Comparison of ENCODE assay signal across 22 cellular contexts in the genomic region with DNA sequence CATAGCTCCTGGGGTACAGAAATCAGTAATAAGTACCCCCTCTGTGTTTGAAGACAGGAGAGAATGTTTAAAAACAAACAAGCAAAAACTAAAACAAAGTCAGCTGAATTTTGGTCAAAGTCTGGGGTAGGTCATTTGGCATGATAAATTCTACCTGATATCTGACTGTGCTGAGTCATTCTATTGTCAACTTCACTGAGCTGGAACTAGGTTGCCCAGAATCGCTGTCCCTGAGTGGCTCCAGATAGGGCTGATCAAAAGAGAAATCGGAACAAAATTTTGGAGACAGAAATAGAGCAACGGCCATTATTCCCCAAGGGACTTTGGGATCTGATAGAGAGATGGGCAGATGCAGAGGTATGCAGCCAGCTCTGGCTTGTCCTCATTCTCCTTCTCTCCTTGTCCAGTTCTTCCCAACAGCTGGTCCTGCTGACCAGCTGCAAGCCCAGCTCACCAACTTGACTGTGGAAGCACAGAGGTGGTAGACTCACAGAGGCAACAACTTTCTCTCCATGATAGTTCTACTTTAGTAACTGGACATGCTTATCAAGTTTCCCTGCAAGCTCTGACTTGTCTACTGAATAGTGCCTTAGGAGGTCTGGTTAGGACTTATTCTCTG. TPM values are rescaled to one million over a fixed set of nuclear protein-coding genes. Genes with fewer than 3 reads are reported as not detected.
DNase-seq lines count a peak whose midpoint lies in the region; ATAC-seq and TF ChIP-seq lines count a peak whose summit lies in the region.
"Had no signal": no experiment of that assay in that cellular context is flagged by ENCODE, and none has a peak within 500 bp of the region (broad histone marks: within the 10 kb centered on the region; RNA-seq: fewer than 3 reads in every experiment).

No MANE protein-coding gene starts in this region.

- 77% methylated on average over 3 of the region's 3 CpGs for WGBS in SK-N-SH (ENCODE audit: low lambda C conversion rate)
- 32% methylated on average over 3 of the region's 3 CpGs for WGBS in liver

- H3K9ac ChIP-seq in BLaER1 treated with 17β-estradiol and CSF1 and Interleukin-3, amounts not matched to agents 10 nM and 100 nM: peak overlapping the region in 9 of 11 experiments; percentile 15 to 79 (median 64); a peak in 17 of 22 replicates
- H3K9ac ChIP-seq in SK-N-SH: no peak overlapping the region
- no peak overlapping the region for H3K9ac ChIP-seq in liver (ENCODE audit: low read depth in 1 of 2, low read length in 2 of 2)

- DNase-seq in SK-N-SH (no peak), SKM-1 treated with dmso at 0.1 percent for 144 hours (lab: John Stamatoyannopoulos, UW; ENCODE audit: unreplicated experiment) (no peak), SKM-1 (lab: John Stamatoyannopoulos, UW; ENCODE audit: unreplicated experiment) (no peak), GF-D8 (lab: John Stamatoyannopoulos, UW) (no peak)
- DNase-seq in central memory CD4-positive, alpha-beta T cell: no peak
- DNase-seq: activated CD8-positive, alpha-beta memory T cell treated with anti-CD3 and anti-CD28 coated beads for 24 hours; CD4-positive, alpha-beta T cell; HFFc6; mucosa of descending colon; NCI-H1048; NCI-H2081 treated with DMSO at 0.1 percent for 48 hours; NCI-H524 treated with DMSO at 0.1 percent for 48 hours; Right ventricle myocardium superior had no signal

- peak; percentile 40 for ATAC-seq in HG02759 (IDR thresholded peaks at IDR 0.05; ENCODE audit: unreplicated experiment)
- ATAC-seq: esophagus mucosa, gastroesophageal sphincter, mucosa of descending colon, WTC11 had no signal

- no peaks in the 10 kb centered on the region for H3K9me2 ChIP-seq in SK-N-SH

- no peaks in the 10 kb centered on the region for H3K79me2 ChIP-seq in SK-N-SH (ENCODE audit: insufficient read depth)

- peak overlapping the region in 7 of 10 experiments; percentile 28 to 54 (median 42); a peak in 12 of 20 replicates for H3K4me3 ChIP-seq in BLaER1 treated with 17β-estradiol and CSF1 and Interleukin-3, amounts not matched to agents 10 nM and 100 nM
- H3K4me3 ChIP-seq in SK-N-SH (ENCODE audit: low read depth in 2 of 2, low read length in 1 of 2) (no peak overlapping the region), liver (ENCODE audit: low read depth in 1 of 3, low read length in 3 of 3) (no peak overlapping the region)
- H3K4me3 ChIP-seq: gastroesophageal sphincter, mucosa of descending colon, right atrium auricular region had no signal

- TF ChIP-seq RAD21 in SK-N-SH (IDR thresholded peaks at IDR 0.05; ENCODE audit: low read length) (no peak), liver (IDR thresholded peaks at IDR 0.05) (peak; percentile 38 to 44)

- H3K27ac ChIP-seq in BLaER1 treated with 17β-estradiol and CSF1 and Interleukin-3, amounts not matched to agents 10 nM and 100 nM: peak overlapping the region in 10 of 11 experiments; percentile 51 to 91 (median 84); a peak in 20 of 22 replicates
- peak overlapping the region in 1 of 2 experiments; percentile 55; a peak in 2 of 4 replicates for H3K27ac ChIP-seq in SK-N-SH (ENCODE audit: low read depth in 2 of 2, low read length in 1 of 2)
- H3K27ac ChIP-seq in liver (ENCODE audit: low read depth in 1 of 2, low read length in 2 of 2): peak overlapping the region; percentile 71 to 81
- H3K27ac ChIP-seq: gastroesophageal sphincter, neutrophil, right atrium auricular region had no signal

- no peak for TF ChIP-seq CTCF in SK-N-SH (IDR thresholded peaks at IDR 0.05)
- TF ChIP-seq CTCF in liver (IDR thresholded peaks at IDR 0.05; ENCODE audit: low read depth, low read length, missing input control): no peak

- H4K20me1 ChIP-seq in BLaER1 treated with 17β-estradiol and CSF1 and Interleukin-3, amounts not matched to agents 10 nM and 100 nM: no peaks in the 10 kb centered on the region
- no peaks in the 10 kb centered on the region for H4K20me1 ChIP-seq in SK-N-SH (ENCODE audit: insufficient read depth)

- POLR2A ChIA-PET in SK-N-SH (lab: Yijun Ruan, JAX): no interaction called here

- H3K4me1 ChIP-seq in BLaER1 treated with 17β-estradiol and CSF1 and Interleukin-3, amounts not matched to agents 10 nM and 100 nM: peaks cover 52 to 86% (median 72%) of the 10 kb centered on the region in 10 experiments
- H3K4me1 ChIP-seq in SK-N-SH (ENCODE audit: control insufficient read depth in 1 of 2, insufficient read depth in 2 of 2, low read depth in 1 of 2, low read length in 1 of 2) (peaks cover 0 to 18% of the 10 kb centered on the region in 2 experiments; a peak in 2 of 4 replicates), liver (ENCODE audit: control insufficient read depth in 4 of 4, insufficient read depth in 4 of 4, low read length in 3 of 4) (peaks cover 6 to 33% (median 15%) of the 10 kb centered on the region in 4 donors)
- H3K4me1 ChIP-seq: gastroesophageal sphincter had no signal

- peaks cover 12 to 20% (median 14%) of the 10 kb centered on the region in 11 experiments for H3K9me3 ChIP-seq in BLaER1 treated with 17β-estradiol and CSF1 and Interleukin-3, amounts not matched to agents 10 nM and 100 nM (replicated peaks in 1 of 11)
- H3K9me3 ChIP-seq in SK-N-SH (no peaks in the 10 kb centered on the region), liver (ENCODE audit: control insufficient read depth in 4 of 4, low read length in 3 of 4) (no peaks in the 10 kb centered on the region)
- H3K9me3 ChIP-seq: gastroesophageal sphincter, mucosa of descending colon, neutrophil, right atrium auricular region had no signal

- TF ChIP-seq EP300 in SK-N-SH (IDR thresholded peaks at IDR 0.05; ENCODE audit: borderline replicate concordance in 1 of 2, low read depth in 1 of 2, low read length in 1 of 2): no peak

- H3K27me3 ChIP-seq in BLaER1 treated with 17β-estradiol and CSF1 and Interleukin-3, amounts not matched to agents 10 nM and 100 nM: no peaks in the 10 kb centered on the region
- no peaks in the 10 kb centered on the region for H3K27me3 ChIP-seq in SK-N-SH (ENCODE audit: insufficient read depth)
- no peaks in the 10 kb centered on the region for H3K27me3 ChIP-seq in liver (ENCODE audit: control insufficient read depth in 4 of 4, insufficient read depth in 4 of 4, low read length in 3 of 4)
- H3K27me3 ChIP-seq: gastroesophageal sphincter, neutrophil, right atrium auricular region had no signal

- no peaks in the 10 kb centered on the region for H3K36me3 ChIP-seq in BLaER1 treated with 17β-estradiol and CSF1 and Interleukin-3, amounts not matched to agents 10 nM and 100 nM
- H3K36me3 ChIP-seq in SK-N-SH (replicated peaks in 1 of 2; ENCODE audit: control insufficient read depth in 1 of 2, insufficient read depth in 2 of 2, low read length in 1 of 2) (no peaks in the 10 kb centered on the region), liver (ENCODE audit: control insufficient read depth in 4 of 4, insufficient read depth in 3 of 4, low read depth in 1 of 4, low read length in 3 of 4) (no peaks in the 10 kb centered on the region)
- H3K36me3 ChIP-seq: gastroesophageal sphincter, neutrophil, right atrium auricular region had no signal

- CTCF ChIA-PET in SK-N-SH (lab: Yijun Ruan, JAX): interaction anchor here (0.9 to 1.3 kb wide), 2 partner anchors 427 to 440 kb away, joined by 3 to 4 read pairs; no protein-coding TSS in a partner anchor

- H2AFZ ChIP-seq in SK-N-SH (ENCODE audit: low read depth): no peak overlapping the region

- H3F3A ChIP-seq in SK-N-SH (replicated peaks; ENCODE audit: insufficient read depth): no peaks in the 10 kb centered on the region

- peak overlapping the region; percentile 76 to 98 (median 88) for H3K4me2 ChIP-seq in BLaER1 treated with 17β-estradiol and CSF1 and Interleukin-3, amounts not matched to agents 10 nM and 100 nM
- 0 out of 2 replicates have a peak overlapping the region, but pooled peaks have one; percentile 10 for H3K4me2 ChIP-seq in SK-N-SH

TF ChIP-seq in SK-N-SH, 30 proteins besides CTCF, POLR2A, EP300 and RAD21 (continues in another document):
- TF ChIP-seq TEAD4 (IDR thresholded peaks at IDR 0.05; ENCODE audit: borderline replicate concordance, insufficient read depth) (no peak), YY1 (IDR thresholded peaks at IDR 0.05; ENCODE audit: low read depth) (no peak), CHD2 (IDR thresholded peaks at IDR 0.05; ENCODE audit: low read length, partially characterized antibody) (no peak), EZH2phosphoT487 (IDR thresholded peaks at IDR 0.05; ENCODE audit: borderline replicate concordance, low read depth) (no peak), FOSL2 (IDR thresholded peaks at IDR 0.05; ENCODE audit: borderline replicate concordance, low read depth) (no peak), TCF12 (IDR thresholded peaks at IDR 0.05) (no peak)
- TF ChIP-seq, protein P1, sequence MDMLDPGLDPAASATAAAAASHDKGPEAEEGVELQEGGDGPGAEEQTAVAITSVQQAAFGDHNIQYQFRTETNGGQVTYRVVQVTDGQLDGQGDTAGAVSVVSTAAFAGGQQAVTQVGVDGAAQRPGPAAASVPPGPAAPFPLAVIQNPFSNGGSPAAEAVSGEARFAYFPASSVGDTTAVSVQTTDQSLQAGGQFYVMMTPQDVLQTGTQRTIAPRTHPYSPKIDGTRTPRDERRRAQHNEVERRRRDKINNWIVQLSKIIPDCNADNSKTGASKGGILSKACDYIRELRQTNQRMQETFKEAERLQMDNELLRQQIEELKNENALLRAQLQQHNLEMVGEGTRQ (IDR thresholded peaks at IDR 0.05; ENCODE audit: borderline replicate concordance, low read depth, low read length): no peak

TF ChIP-seq in liver, 16 proteins besides CTCF, POLR2A, EP300 and RAD21 (continues in another document):
- TF ChIP-seq EGR1 (IDR thresholded peaks at IDR 0.05; ENCODE audit: low read depth in 2 of 2) (no peak), FOXA2 (IDR thresholded peaks at IDR 0.05) (no peak), GABPA (IDR thresholded peaks at IDR 0.05 in 1 of 2, conservative IDR thresholded peaks at IDR 0.05 in 1 of 2) (no peak), HNF4A (conservative IDR thresholded peaks at IDR 0.05) (peak; percentile 83 to 93), NR2F2 (IDR thresholded peaks at IDR 0.05) (no peak), RXRA (IDR thresholded peaks at IDR 0.05) (peak; percentile 54 to 78), JUND (IDR thresholded peaks at IDR 0.05) (peak; percentile 84 to 87), SP1 (IDR thresholded peaks at IDR 0.05) (peak; percentile 69)

RNA-seq across cellular contexts. Expression of a gene that starts 57.3 kb away (rescaled TPM):
- polyA plus RNA-seq in SK-N-SH (2012; rRNA removed) (1.1 and 1.2 TPM in 2 replicates), liver (1 to 10 TPM; 6.2 to 7.4 TPM)
- polyA plus RNA-seq in SK-N-SH (2012; cell fraction: cytosol; rRNA removed): 1.1 and 1.2 TPM in 2 replicates
- 1.3 and 1.6 TPM in 2 replicates for polyA plus RNA-seq in SK-N-SH (2012; cell fraction: nucleus; rRNA removed)
- total RNA-seq in liver: 10 to 100 TPM in 1 of 2 donors, under 1 TPM in 1; 0.98 to 11.7 TPM
- total RNA-seq: CD4-positive, alpha-beta T cell; T-helper 2 cell treated with Interferon-gamma antibody and Interleukin-4, amounts not matched to agents 100 ng/mL and 5 ng/mL, for 36 hours had no signal

Comparison
In these comparisons a context has a peak if more than half of its experiments do, and no peak if none do; other contexts are left out.
1. H3K4me3 ChIP-seq: peak in BLaER1 treated with 17β-estradiol and CSF1 and Interleukin-3, amounts not matched to agents 10 nM and 100 nM (7 of 10); none in SK-N-SH (0 of 2) and liver (0 of 3).
2. H3K9ac ChIP-seq: peak in BLaER1 treated with 17β-estradiol and CSF1 and Interleukin-3, amounts not matched to agents 10 nM and 100 nM (9 of 11); none in SK-N-SH (single experiment) and liver (0 of 2).